ENCODE assay signal across 14 cellular contexts in genomic region chr1:237166593-237167077, GRCh38.
DNase-seq lines count a peak whose midpoint lies in the region; ATAC-seq and TF ChIP-seq lines count a peak whose summit lies in the region.
"Had no signal": no experiment of that assay in that cellular context is flagged by ENCODE, and none has a peak within 500 bp of the region (broad histone marks: within the 10 kb centered on the region; RNA-seq: fewer than 3 reads in every experiment).

No MANE protein-coding gene starts in this region.

- DNase-seq in NCI-H1694 treated with DMSO at 0.1 percent for 48 hours (lab: John Stamatoyannopoulos, UW) (peak; percentile 66), NCI-H1694 (lab: John Stamatoyannopoulos, UW) (no peak), HEK293T (ENCODE audit: extremely low spot score) (no peak), brain pericyte (ENCODE audit: low read depth, low spot score) (peak; percentile 18), non-pigmented ciliary epithelial cell (ENCODE audit: low read depth) (peak; percentile 35), EL (no peak), DMS53 treated with DMSO at 0.1 percent for 48 hours (lab: John Stamatoyannopoulos, UW; ENCODE audit: unreplicated experiment) (no peak)
- DNase-seq: CD8-positive, alpha-beta T cell; MV-4-11; NCI-H1436; NCI-H2081; NCI-H2227 treated with DMSO at 0.1 percent for 48 hours; SIG-M5 had no signal

- no peak for ATAC-seq in GM18858 (IDR thresholded peaks at IDR 0.05; ENCODE audit: unreplicated experiment)
- ATAC-seq: CD8-positive, alpha-beta T cell had no signal

- POLR2A ChIA-PET in HEK293T (lab: Yijun Ruan, JAX) = no interaction called here

- CTCF ChIA-PET in HEK293T (lab: Yijun Ruan, JAX) = interaction anchor here (0.6 to 1.3 kb wide), 3 partner anchors 12 to 359 kb away, joined by 3 to 5 read pairs (median 3); no protein-coding TSS in a partner anchor

TF ChIP-seq in HEK293T, 16 proteins besides CTCF, POLR2A, EP300 and RAD21:
- 0 out of 2 replicates have a peak, but pooled peaks have one; percentile 28 for TF ChIP-seq CTBP1 (IDR thresholded peaks at IDR 0.05; ENCODE audit: borderline replicate concordance)
- TF ChIP-seq LEF1 (IDR thresholded peaks at IDR 0.05; ENCODE audit: borderline replicate concordance) = no peak
- TF ChIP-seq FOXK2 (IDR thresholded peaks at IDR 0.05) = no peak

Comparison
In these comparisons a context has a peak if more than half of its experiments do, and no peak if none do; other contexts are left out.
1. DNase-seq: peak in NCI-H1694 treated with DMSO at 0.1 percent for 48 hours (single experiment), brain pericyte (single experiment) and non-pigmented ciliary epithelial cell (single experiment); none in NCI-H1694 (single experiment), HEK293T (single experiment), EL (single experiment) and DMS53 treated with DMSO at 0.1 percent for 48 hours (single experiment).